In the genomic region with DNA sequence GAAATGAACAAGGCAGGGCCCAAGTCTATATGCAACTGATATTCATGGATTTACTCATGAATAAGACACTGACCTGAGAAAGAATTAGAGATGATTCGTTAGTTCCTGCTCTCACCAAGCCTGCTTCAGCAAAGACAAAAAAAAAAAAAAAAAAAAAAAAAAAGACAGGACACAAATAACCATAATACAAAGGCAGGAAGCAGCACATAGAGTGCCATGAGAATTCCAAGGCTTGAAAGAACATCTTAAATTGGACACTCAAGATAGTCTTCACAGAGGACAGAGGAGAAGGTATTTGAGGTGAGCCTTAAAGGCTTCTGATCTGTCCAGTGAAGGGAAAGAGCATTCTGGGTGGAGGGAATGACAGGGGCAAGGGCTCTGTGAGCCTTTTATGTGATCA, we compare ENCODE assay signal across 21 cellular contexts. TPM values are rescaled to one million over a fixed set of nuclear protein-coding genes. Genes with fewer than 3 reads are reported as not detected.
"Had no signal": no experiment of that assay in that cellular context is flagged by ENCODE, and none has a peak within 500 bp of the region (broad histone marks: within the 10 kb centered on the region; RNA-seq: fewer than 3 reads in every experiment).

No MANE protein-coding gene starts in this region.

- DNase-seq: cortex of kidney; effector memory CD4-positive, alpha-beta T cell; esophagus squamous epithelium; foreskin keratinocyte; kidney; left colon; naive thymus-derived CD8-positive, alpha-beta T cell; ovary; sigmoid colon; stimulated activated CD4-positive, alpha-beta T cell treated with anti-CD3 and anti-CD28 coated beads, Interleukin-2, amount 100 ng/mL, for 24 hours; stimulated activated naive CD4-positive, alpha-beta T cell; thyroid gland; upper lobe of left lung had no signal

- H3K4me1 Mint-ChIP-seq: naive thymus-derived CD8-positive, alpha-beta T cell; neural crest cell had no signal

- H3K4me3 Mint-ChIP-seq: naive thymus-derived CD8-positive, alpha-beta T cell; neural crest cell had no signal

- H3K27ac Mint-ChIP-seq: naive thymus-derived CD8-positive, alpha-beta T cell had no signal

- H3K4me1 ChIP-seq: right atrium auricular region, sigmoid colon had no signal

- H3K27me3 ChIP-seq: esophagus squamous epithelium, foreskin keratinocyte, ovary, right atrium auricular region, sigmoid colon, thyroid gland, upper lobe of left lung, vagina had no signal

- H3K4me3 ChIP-seq: esophagus squamous epithelium, ovary, right atrium auricular region, sigmoid colon, skin epidermis, thyroid gland, upper lobe of left lung, vagina had no signal

- H3K27ac ChIP-seq: esophagus squamous epithelium, foreskin keratinocyte, ovary, right atrium auricular region, sigmoid colon, skin epidermis, thyroid gland, upper lobe of left lung, vagina had no signal

- H3K9me3 ChIP-seq: ovary, thyroid gland, vagina had no signal

- H3K36me3 ChIP-seq: ovary, right atrium auricular region, sigmoid colon, thyroid gland, upper lobe of left lung had no signal

RNA-seq across cellular contexts. Expression of a gene that starts 54.8 kb away (rescaled TPM):
- total RNA-seq: chondrocyte; epithelial cell of proximal tubule; mesenteric fat pad; mononuclear cell; naive thymus-derived CD8-positive, alpha-beta T cell; neural crest cell; right atrium auricular region had no signal
